ENCODE assay signal across 6 cellular contexts in the genomic region with DNA sequence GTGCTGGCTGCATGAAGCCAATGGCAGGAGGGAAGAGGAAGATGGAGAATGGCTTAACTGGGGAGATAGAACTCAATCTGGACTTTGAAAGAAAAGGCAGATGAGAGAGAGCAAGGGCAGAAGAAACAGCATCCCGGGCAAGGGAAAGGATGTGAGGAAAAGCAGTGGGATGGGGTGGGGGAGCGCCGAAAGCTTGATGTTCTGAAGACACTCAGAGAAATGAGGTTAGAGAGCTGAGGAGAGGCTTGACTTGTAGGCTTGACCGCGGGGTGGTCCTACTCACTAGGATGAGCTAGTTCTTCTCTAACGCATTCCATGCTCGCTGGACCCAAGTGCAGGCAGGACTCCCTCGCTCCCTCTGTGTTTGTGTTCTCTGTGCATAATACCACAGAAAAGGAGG. TPM values are rescaled to one million over a fixed set of nuclear protein-coding genes. Genes with fewer than 3 reads are reported as not detected.
"Had no signal": no experiment of that assay in that cellular context is flagged by ENCODE, and none has a peak within 500 bp of the region (broad histone marks: within the 10 kb centered on the region; RNA-seq: fewer than 3 reads in every experiment).

No MANE protein-coding gene starts in this region.

- H2AFZ ChIP-seq: GM23338 had no signal

- DNase-seq: H9, HCEC 1CT, IMR-90 had no signal

- H3K4me3 Mint-ChIP-seq: GM23338, H9 had no signal

- H3K9me3 Mint-ChIP-seq: GM23338, H9 had no signal

- H3K4me2 ChIP-seq: GM23338 had no signal

- H3K4me3 ChIP-seq: GM23338, K562 had no signal

- H3K27ac Mint-ChIP-seq: GM23338, H9 had no signal

- ATAC-seq: GM23338, K562 had no signal

RNA-seq across cellular contexts. Expression of a gene that starts 8.5 kb away (rescaled TPM):
- total RNA-seq: HT-29, IMR-90 had no signal
- polyA plus RNA-seq: IMR-90 had no signal
